ENCODE assay signal across 12 cellular contexts in genomic region chr9:97986466-97986865, GRCh38. TPM values are rescaled to one million over a fixed set of nuclear protein-coding genes. Genes with fewer than 3 reads are reported as not detected.
DNase-seq lines count a peak whose midpoint lies in the region; ATAC-seq and TF ChIP-seq lines count a peak whose summit lies in the region.
"Had no signal": no experiment of that assay in that cellular context is flagged by ENCODE, and none has a peak within 500 bp of the region (broad histone marks: within the 10 kb centered on the region; RNA-seq: fewer than 3 reads in every experiment).

No MANE protein-coding gene starts in this region.

- peaks cover 52% of the 10 kb centered on the region for H4K20me1 ChIP-seq in OCI-LY3 (ENCODE audit: insufficient read depth, low read length)

- CTCF ChIA-PET in activated CD8-positive, alpha-beta memory T cell treated with anti-CD3 and anti-CD28 coated beads, Interleukin-2, amount 10 ng/mL, durations not matched to agents 7 days and 5 days (lab: Charles Lee) = interaction anchor here (0.7 to 9.1 kb wide), 5 partner anchors 11 to 320 kb away, joined by 3 to 99 read pairs (median 7); partner anchors contain the start of gene TRMO

- H3K27me3 ChIP-seq in OCI-LY3 (ENCODE audit: low read depth, low read length) (no peaks in the 10 kb centered on the region), skeletal muscle tissue (ENCODE audit: control insufficient read depth in 3 of 3, insufficient read depth in 3 of 3, low read length in 3 of 3) (no peaks in the 10 kb centered on the region)
- H3K27me3 ChIP-seq: body of pancreas had no signal

- no peaks in the 10 kb centered on the region for H3K9me3 ChIP-seq in OCI-LY3 (ENCODE audit: insufficient read depth, low read length)
- no peaks in the 10 kb centered on the region for H3K9me3 ChIP-seq in skeletal muscle tissue (ENCODE audit: control insufficient read depth in 3 of 3, low read length in 3 of 3)
- H3K9me3 ChIP-seq: body of pancreas had no signal

- H3K9me3 Mint-ChIP-seq in activated CD8-positive, alpha-beta memory T cell treated with anti-CD3 and anti-CD28 coated beads, Interleukin-2, amount 10 ng/mL, durations not matched to agents 7 days and 5 days (ENCODE audit: low read depth) = no peaks in the 10 kb centered on the region
- no peaks in the 10 kb centered on the region for H3K9me3 Mint-ChIP-seq in central memory CD8-positive, alpha-beta T cell

- peak overlapping the region; percentile 75 for H3K4me3 Mint-ChIP-seq in activated CD8-positive, alpha-beta memory T cell treated with anti-CD3 and anti-CD28 coated beads, Interleukin-2, amount 10 ng/mL, durations not matched to agents 7 days and 5 days
- peak overlapping the region; percentile 74 for H3K4me3 Mint-ChIP-seq in central memory CD8-positive, alpha-beta T cell

- H3K27me3 Mint-ChIP-seq in activated CD8-positive, alpha-beta memory T cell treated with anti-CD3 and anti-CD28 coated beads, Interleukin-2, amount 10 ng/mL, durations not matched to agents 7 days and 5 days = no peaks in the 10 kb centered on the region
- H3K27me3 Mint-ChIP-seq in central memory CD8-positive, alpha-beta T cell = no peaks in the 10 kb centered on the region

- H3K36me3 Mint-ChIP-seq in activated CD8-positive, alpha-beta memory T cell treated with anti-CD3 and anti-CD28 coated beads, Interleukin-2, amount 10 ng/mL, durations not matched to agents 7 days and 5 days = peaks cover 16% of the 10 kb centered on the region
- H3K36me3 Mint-ChIP-seq in central memory CD8-positive, alpha-beta T cell (ENCODE audit: insufficient read depth) = peaks cover 19% of the 10 kb centered on the region

- H3K4me3 ChIP-seq in OCI-LY3 (ENCODE audit: low read length) (peak overlapping the region; percentile 92), skeletal muscle tissue (ENCODE audit: low read length in 3 of 3) (no peak overlapping the region)
- H3K4me3 ChIP-seq: body of pancreas had no signal

- no peak for TF ChIP-seq CTCF in OCI-LY3 (IDR thresholded peaks at IDR 0.05; ENCODE audit: low read depth, low read length)

- peak overlapping the region; percentile 75 for H3K27ac ChIP-seq in OCI-LY3 (ENCODE audit: low read length)
- peak overlapping the region; percentile 96 for H3K27ac ChIP-seq in skeletal muscle tissue (ENCODE audit: low read depth, low read length)
- H3K27ac ChIP-seq: body of pancreas had no signal

- peaks cover 62% of the 10 kb centered on the region for H3K4me1 Mint-ChIP-seq in activated CD8-positive, alpha-beta memory T cell treated with anti-CD3 and anti-CD28 coated beads, Interleukin-2, amount 10 ng/mL, durations not matched to agents 7 days and 5 days
- peaks cover 62% of the 10 kb centered on the region for H3K4me1 Mint-ChIP-seq in central memory CD8-positive, alpha-beta T cell

- ATAC-seq in activated CD8-positive, alpha-beta memory T cell treated with anti-CD3 and anti-CD28 coated beads, Interleukin-2, amount 10 ng/mL, durations not matched to agents 7 days and 5 days = no peak
- ATAC-seq in central memory CD8-positive, alpha-beta T cell (replicated peaks; ENCODE audit: extremely low read depth, poor library complexity, severe bottlenecking) = no peak
- ATAC-seq: body of pancreas had no signal

- DNase-seq in activated CD8-positive, alpha-beta memory T cell treated with anti-CD3 and anti-CD28 coated beads, Interleukin-2, amount 10 ng/mL, durations not matched to agents 7 days and 5 days = no peak
- no peak for DNase-seq in activated CD8-positive, alpha-beta memory T cell treated with anti-CD3 and anti-CD28 coated beads, Interleukin-2, amount 50 U/mL, for 4 hours
- DNase-seq in central memory CD8-positive, alpha-beta T cell (ENCODE audit: low spot score in 2 of 2) = no peak
- DNase-seq in glomerular visceral epithelial cell (ENCODE audit: extremely low spot score) = no peak
- DNase-seq in stimulated activated CD4-positive, alpha-beta T cell treated with anti-CD3 and anti-CD28 coated beads, Interleukin-4, amount 100 ng/mL, for 1 hour = no peak
- no peak for DNase-seq in effector CD4-positive, alpha-beta T cell
- DNase-seq: body of pancreas; NCI-H446; stimulated activated CD4-positive, alpha-beta T cell treated with anti-CD3 and anti-CD28 coated beads, Interleukin-4, amount 100 ng/mL, for 24 hours had no signal

- H3K4me1 ChIP-seq in OCI-LY3 (ENCODE audit: low read length) (peaks cover 58% of the 10 kb centered on the region), skeletal muscle tissue (ENCODE audit: control insufficient read depth in 3 of 3, insufficient read depth in 3 of 3, low read length in 3 of 3) (peaks cover 16 to 36% (median 23%) of the 10 kb centered on the region in 3 donors)

- H3K4me2 ChIP-seq in OCI-LY3 (ENCODE audit: low read length) = peak overlapping the region; percentile 85

- no peak overlapping the region for H2AFZ ChIP-seq in OCI-LY3 (ENCODE audit: low read depth, low read length)

- H3K36me3 ChIP-seq in OCI-LY3 (replicated peaks; ENCODE audit: low read depth, low read length) (peaks cover 14% of the 10 kb centered on the region), skeletal muscle tissue (ENCODE audit: control insufficient read depth in 3 of 3, insufficient read depth in 3 of 3, low read length in 3 of 3) (no peaks in the 10 kb centered on the region)

- peaks cover 96% of the 10 kb centered on the region for H3K79me2 ChIP-seq in OCI-LY3 (ENCODE audit: low read length)

- H3K27ac Mint-ChIP-seq in activated CD8-positive, alpha-beta memory T cell treated with anti-CD3 and anti-CD28 coated beads, Interleukin-2, amount 10 ng/mL, durations not matched to agents 7 days and 5 days = peak overlapping the region; percentile 93
- H3K27ac Mint-ChIP-seq in central memory CD8-positive, alpha-beta T cell (ENCODE audit: low read depth) = peak overlapping the region; percentile 73

- H3K9ac ChIP-seq in OCI-LY3 (ENCODE audit: low read length) = peak overlapping the region; percentile 32; the same call in 1 of the 2 replicates
- peak overlapping the region in 1 of 3 donors; percentile 14 for H3K9ac ChIP-seq in skeletal muscle tissue (ENCODE audit: low read depth in 1 of 3, low read length in 3 of 3)

RNA-seq across cellular contexts. Expression of gene ANP32B, which starts 3.3 kb away (rescaled TPM):
- 100 to 1,000 TPM; 299 to 301 TPM for total RNA-seq in activated CD8-positive, alpha-beta memory T cell treated with anti-CD3 and anti-CD28 coated beads, Interleukin-2, amount 10 ng/mL, durations not matched to agents 7 days and 5 days
- 18.8 TPM for total RNA-seq in skeletal muscle tissue

RNA-seq across cellular contexts. Expression of gene HEMGN, which starts 48.5 kb away (rescaled TPM):
- total RNA-seq in activated CD8-positive, alpha-beta memory T cell treated with anti-CD3 and anti-CD28 coated beads, Interleukin-2, amount 10 ng/mL, durations not matched to agents 7 days and 5 days = under 1 TPM; 0.23 to 0.47 TPM
- 7.3 TPM for total RNA-seq in skeletal muscle tissue
- total RNA-seq: body of pancreas, H1 had no signal

Comparison
In these comparisons a context has a peak if more than half of its experiments do, and no peak if none do; other contexts are left out.
1. RNA of gene ANP32B, which starts 3.3 kb away (total RNA-seq): 299 to 301 TPM in activated CD8-positive, alpha-beta memory T cell treated with anti-CD3 and anti-CD28 coated beads, Interleukin-2, amount 10 ng/mL, durations not matched to agents 7 days and 5 days; 18.8 TPM in skeletal muscle tissue (single experiment); every median in the first group is over 10 times any median in the second.